ENCODE assay signal across 8 cellular contexts in genomic region chr5:180830253-180831138, GRCh38. TPM values are rescaled to one million over a fixed set of nuclear protein-coding genes. Genes with fewer than 3 reads are reported as not detected.
DNase-seq lines count a peak whose midpoint lies in the region; ATAC-seq, FAIRE-seq and TF ChIP-seq lines count a peak whose summit lies in the region.

No MANE protein-coding gene starts in this region.

- H3K9me3 ChIP-seq in T-helper 17 cell (ENCODE audit: control insufficient read depth, low read length, poor library complexity, severe bottlenecking) (no peaks in the 10 kb centered on the region), astrocyte (ENCODE audit: insufficient read depth, low read depth, low read length) (no peaks in the 10 kb centered on the region), smooth muscle cell (replicated peaks; ENCODE audit: low read depth) (no peaks in the 10 kb centered on the region)

- H3K27ac Mint-ChIP-seq in T-helper 17 cell, result peak overlapping the region; percentile 97
- peak overlapping the region; percentile 97 for H3K27ac Mint-ChIP-seq in astrocyte (ENCODE audit: unreplicated experiment)

- peak overlapping the region; percentile 94 for H3K9ac ChIP-seq in astrocyte (ENCODE audit: low read length)
- peak overlapping the region; percentile 94 for H3K9ac ChIP-seq in smooth muscle cell (ENCODE audit: low read depth)

- no peak for FAIRE-seq in astrocyte (lab: Jason Lieb, UNC)

- H3K4me3 ChIP-seq in astrocyte (ENCODE audit: insufficient read depth, low read depth, low read length) (peak overlapping the region; percentile 72), iPS-11a (ENCODE audit: low read depth, low read length) (peak overlapping the region; percentile 63), smooth muscle cell (peak overlapping the region; percentile 96)

- ATAC-seq in GM19455 (IDR thresholded peaks at IDR 0.05; ENCODE audit: unreplicated experiment), result peak; percentile 57
- ATAC-seq in T-helper 17 cell, result peak; percentile 77

- H3K4me2 ChIP-seq in astrocyte (ENCODE audit: low read length) (peak overlapping the region; percentile 93), smooth muscle cell (peak overlapping the region; percentile 93)

- H3K4me1 Mint-ChIP-seq in T-helper 17 cell (peaks cover 35% of the 10 kb centered on the region), astrocyte (ENCODE audit: low read depth, unreplicated experiment) (peaks cover 13% of the 10 kb centered on the region)

- no peaks in the 10 kb centered on the region for H3K36me3 ChIP-seq in astrocyte (ENCODE audit: insufficient read depth, low read length)
- no peaks in the 10 kb centered on the region for H3K36me3 ChIP-seq in smooth muscle cell (ENCODE audit: low read depth)

- TF ChIP-seq CTCF in astrocyte (IDR thresholded peaks at IDR 0.05; ENCODE audit: insufficient read depth, low read depth, low read length) (no peak), smooth muscle cell (IDR thresholded peaks at IDR 0.05; ENCODE audit: borderline replicate concordance, insufficient read depth, poor library complexity, severe bottlenecking) (no peak)

- H3K4me3 Mint-ChIP-seq in T-helper 17 cell, result peak overlapping the region; percentile 97
- H3K4me3 Mint-ChIP-seq in astrocyte (ENCODE audit: unreplicated experiment), result peak overlapping the region; percentile 97

- H3K36me3 Mint-ChIP-seq in T-helper 17 cell (ENCODE audit: low read depth) (no peaks in the 10 kb centered on the region), astrocyte (ENCODE audit: low read depth, unreplicated experiment) (peaks cover 14% of the 10 kb centered on the region)

- H2AFZ ChIP-seq in astrocyte (ENCODE audit: low read depth, low read length) (peak overlapping the region; percentile 96), smooth muscle cell (ENCODE audit: low read depth) (peak overlapping the region; percentile 98)

- H3K27me3 ChIP-seq in astrocyte (ENCODE audit: insufficient read depth, low read length) (no peaks in the 10 kb centered on the region), smooth muscle cell (ENCODE audit: low read depth) (no peaks in the 10 kb centered on the region)

- no peaks in the 10 kb centered on the region for H3F3A ChIP-seq in smooth muscle cell (ENCODE audit: low read depth)

- H3K4me1 ChIP-seq in astrocyte (ENCODE audit: insufficient read depth, low read length) (peaks cover 13% of the 10 kb centered on the region), smooth muscle cell (ENCODE audit: low read depth) (peaks cover 21% of the 10 kb centered on the region)

- peaks cover 10% of the 10 kb centered on the region for H3K79me2 ChIP-seq in astrocyte (ENCODE audit: insufficient read depth, low read length)
- peaks cover 14% of the 10 kb centered on the region for H3K79me2 ChIP-seq in smooth muscle cell (ENCODE audit: low read depth)

- H3K27ac ChIP-seq in astrocyte (ENCODE audit: low read depth, low read length) (peak overlapping the region; percentile 83), smooth muscle cell (ENCODE audit: low read depth) (peak overlapping the region; percentile 94)

- WGBS in smooth muscle cell (ENCODE audit: low lambda C conversion rate), result 38% methylated on average over 35 of the region's 35 CpGs

- H3K27me3 Mint-ChIP-seq in T-helper 17 cell (no peaks in the 10 kb centered on the region), astrocyte (ENCODE audit: low read depth, unreplicated experiment) (no peaks in the 10 kb centered on the region)

- H3K9me3 Mint-ChIP-seq in astrocyte (ENCODE audit: unreplicated experiment), result peaks cover 17% of the 10 kb centered on the region

- DNase-seq in COLO668 (lab: John Stamatoyannopoulos, UW; ENCODE audit: unreplicated experiment), result peak; percentile 71
- DNase-seq in HPDE6-E6E7 (ENCODE audit: extremely low spot score), result peak; percentile 34
- peak; percentile 50 to 62 (median 58) for DNase-seq in T-helper 17 cell
- peak; percentile 35 for DNase-seq in astrocyte (ENCODE audit: low read depth)
- no peak for DNase-seq in smooth muscle cell (lab: John Stamatoyannopoulos, UW; ENCODE audit: unreplicated experiment)
- DNase-seq in cortex of kidney (lab: John Stamatoyannopoulos, UW), result no peak

- H4K20me1 ChIP-seq in astrocyte (ENCODE audit: insufficient read depth, low read length), result no peaks in the 10 kb centered on the region
- H4K20me1 ChIP-seq in smooth muscle cell (ENCODE audit: low read depth), result no peaks in the 10 kb centered on the region

RNA-seq across cellular contexts. Expression of gene MGAT1, which starts 27.9 kb away (rescaled TPM):
- total RNA-seq in T-helper 17 cell (10 to 100 TPM; 77.1 to 80.8 TPM), astrocyte (116 and 120 TPM in 2 replicates), smooth muscle cell (128 and 144 TPM in 2 replicates)
- polyA plus RNA-seq in smooth muscle cell, result 149 and 161 TPM in 2 replicates

RNA-seq across cellular contexts. Expression of gene ZFP62, which starts 30.6 kb away (rescaled TPM):
- total RNA-seq in T-helper 17 cell (10 to 100 TPM; 18.9 to 23.5 TPM), astrocyte (14.5 and 15.0 TPM in 2 replicates), smooth muscle cell (9.2 and 14.5 TPM in 2 replicates)
- 6.4 and 10.0 TPM in 2 replicates for polyA plus RNA-seq in smooth muscle cell

Comparison
In these comparisons a context has a peak if more than half of its experiments do, and no peak if none do; other contexts are left out.
1. DNase-seq: peak in COLO668 (single experiment), HPDE6-E6E7 (single experiment), T-helper 17 cell (3 of 3) and astrocyte (single experiment); none in smooth muscle cell (single experiment) and cortex of kidney (single experiment).
2. Peak in every context shown above with its lines, with median percentiles within 50 percentile points of each other: H3K4me3 ChIP-seq.